Comparison of ENCODE assay signal across 8 cellular contexts in genomic region chr1:27724961-27725373, GRCh38. TPM values are rescaled to one million over a fixed set of nuclear protein-coding genes. Genes with fewer than 3 reads are reported as not detected.
DNase-seq lines count a peak whose midpoint lies in the region; ATAC-seq and TF ChIP-seq lines count a peak whose summit lies in the region.

No MANE protein-coding gene starts in this region.

- no peaks in the 10 kb centered on the region for H3K9me3 Mint-ChIP-seq in neural progenitor cell

- H3K27ac ChIP-seq in BLaER1 treated with 17β-estradiol and CSF1 and Interleukin-3, amounts not matched to agents 10 nM and 100 nM: peak overlapping the region; percentile 68 to 91 (median 77)
- H3K27ac ChIP-seq in SK-N-MC (peak overlapping the region; percentile 74), neural progenitor cell (peak overlapping the region; percentile 15)

- H3K4me3 ChIP-seq in BLaER1 treated with 17β-estradiol and CSF1 and Interleukin-3, amounts not matched to agents 10 nM and 100 nM: peak overlapping the region; percentile 36 to 98 (median 56)
- peak overlapping the region; percentile 60 for H3K4me3 ChIP-seq in SK-N-MC
- peak overlapping the region; percentile 48 for H3K4me3 ChIP-seq in epithelial cell of proximal tubule (ENCODE audit: low read depth, low read length)
- no peak overlapping the region for H3K4me3 ChIP-seq in neural progenitor cell

- H3K9ac ChIP-seq in BLaER1 treated with 17β-estradiol and CSF1 and Interleukin-3, amounts not matched to agents 10 nM and 100 nM: peak overlapping the region; percentile 66 to 80 (median 72)
- peak overlapping the region; percentile 46 for H3K9ac ChIP-seq in SK-N-MC (ENCODE audit: insufficient read length)
- no peak overlapping the region for H3K9ac ChIP-seq in neural progenitor cell

- peaks cover 32% of the 10 kb centered on the region for H3F3A ChIP-seq in neural progenitor cell (ENCODE audit: low read depth)

- peaks cover 10% of the 10 kb centered on the region for H3K36me3 Mint-ChIP-seq in neural progenitor cell

- H3K27me3 Mint-ChIP-seq in neural progenitor cell (ENCODE audit: insufficient read depth, low read depth): no peaks in the 10 kb centered on the region

- TF ChIP-seq CTCF in epithelial cell of proximal tubule (conservative IDR thresholded peaks at IDR 0.05; ENCODE audit: low read depth, low read length): no peak
- TF ChIP-seq CTCF in neural progenitor cell (IDR thresholded peaks at IDR 0.05): no peak

- H3K36me3 ChIP-seq in BLaER1 treated with 17β-estradiol and CSF1 and Interleukin-3, amounts not matched to agents 10 nM and 100 nM: peaks cover 7 to 23% (median 17%) of the 10 kb centered on the region in 11 experiments; a peak in 18 of 22 replicates
- H3K36me3 ChIP-seq in SK-N-MC (ENCODE audit: insufficient read depth, low read length) (peaks cover 4% of the 10 kb centered on the region; the same call in 1 of the 2 replicates), neural progenitor cell (no peaks in the 10 kb centered on the region)

- peaks cover 19 to 24% (median 20%) of the 10 kb centered on the region in 10 experiments for H3K4me1 ChIP-seq in BLaER1 treated with 17β-estradiol and CSF1 and Interleukin-3, amounts not matched to agents 10 nM and 100 nM
- H3K4me1 ChIP-seq in neural progenitor cell: peaks cover 15% of the 10 kb centered on the region

- H2AFZ ChIP-seq in neural progenitor cell (replicated peaks): peak overlapping the region; percentile 20

- H3K9me3 ChIP-seq in BLaER1 treated with 17β-estradiol and CSF1 and Interleukin-3, amounts not matched to agents 10 nM and 100 nM (replicated peaks in 1 of 11): no peaks in the 10 kb centered on the region
- H3K9me3 ChIP-seq in SK-N-MC (ENCODE audit: low read depth, low read length) (no peaks in the 10 kb centered on the region), neural progenitor cell (ENCODE audit: low read depth) (no peaks in the 10 kb centered on the region)

- H3K4me2 ChIP-seq in BLaER1 treated with 17β-estradiol and CSF1 and Interleukin-3, amounts not matched to agents 10 nM and 100 nM: peak overlapping the region; percentile 63 to 91 (median 82)
- peak overlapping the region; percentile 42 for H3K4me2 ChIP-seq in neural progenitor cell

- peak; percentile 89 for DNase-seq in HT-29 (ENCODE audit: low spot score)
- DNase-seq in SK-N-MC (ENCODE audit: low read depth, low spot score): no peak
- DNase-seq in epithelial cell of proximal tubule (ENCODE audit: low read depth): no peak
- DNase-seq in neural progenitor cell (ENCODE audit: low spot score): peak; percentile 41
- no peak for DNase-seq in effector CD8-positive, alpha-beta T cell (lab: John Stamatoyannopoulos, UW)
- no peak for DNase-seq in hepatic stellate cell (ENCODE audit: low spot score)

- H3K4me1 Mint-ChIP-seq in neural progenitor cell: peaks cover 25% of the 10 kb centered on the region

- no peaks in the 10 kb centered on the region for H4K20me1 ChIP-seq in BLaER1 treated with 17β-estradiol and CSF1 and Interleukin-3, amounts not matched to agents 10 nM and 100 nM
- H4K20me1 ChIP-seq in neural progenitor cell (ENCODE audit: low read depth): no peaks in the 10 kb centered on the region

- H3K79me2 ChIP-seq in neural progenitor cell (ENCODE audit: low read depth): peaks cover 10% of the 10 kb centered on the region

- peak overlapping the region; percentile 100 for H3K27ac Mint-ChIP-seq in neural progenitor cell

- peak overlapping the region; percentile 85 for H3K4me3 Mint-ChIP-seq in neural progenitor cell

- no peaks in the 10 kb centered on the region for H3K27me3 ChIP-seq in BLaER1 treated with 17β-estradiol and CSF1 and Interleukin-3, amounts not matched to agents 10 nM and 100 nM
- no peaks in the 10 kb centered on the region for H3K27me3 ChIP-seq in neural progenitor cell

- ATAC-seq in GM21576 (IDR thresholded peaks at IDR 0.05; ENCODE audit: unreplicated experiment): no peak

RNA-seq across cellular contexts. Expression of gene FAM76A, which starts 0.8 kb away (rescaled TPM):
- total RNA-seq in HT-29 (2014; rRNA removed; shearing (Covaris generic)): 7.4 and 7.5 TPM in 2 replicates
- total RNA-seq in epithelial cell of proximal tubule (4.6 and 11.4 TPM in 2 replicates), neural progenitor cell (ENCODE audit: low replicate concordance) (13.6 and 28.2 TPM in 2 replicates)

RNA-seq across cellular contexts. Expression of gene STX12, which starts 48.1 kb away (rescaled TPM):
- total RNA-seq in HT-29 (2014; rRNA removed; shearing (Covaris generic)): 16.3 and 18.7 TPM in 2 replicates
- total RNA-seq in epithelial cell of proximal tubule (21.7 and 31.5 TPM in 2 replicates), neural progenitor cell (ENCODE audit: low replicate concordance) (16.0 and 24.1 TPM in 2 replicates)

RNA-seq across cellular contexts. Expression of gene IFI6, which starts 53.0 kb away (rescaled TPM):
- total RNA-seq in HT-29 (2014; rRNA removed; shearing (Covaris generic)): 84.5 and 178 TPM in 2 replicates
- total RNA-seq in epithelial cell of proximal tubule: 6.4 and 28.3 TPM in 2 replicates
- 2.4 and 7.2 TPM in 2 replicates for total RNA-seq in neural progenitor cell (ENCODE audit: low replicate concordance)

Comparison
In these comparisons a context has a peak if more than half of its experiments do, and no peak if none do; other contexts are left out.
1. H3K27ac ChIP-seq: peak in every context shown above with its lines; median percentile 77 in BLaER1 treated with 17β-estradiol and CSF1 and Interleukin-3, amounts not matched to agents 10 nM and 100 nM; 74 in SK-N-MC; 15 in neural progenitor cell.
2. DNase-seq: peak in HT-29 (single experiment) and neural progenitor cell (single experiment); none in SK-N-MC (single experiment), epithelial cell of proximal tubule (single experiment), effector CD8-positive, alpha-beta T cell (single experiment) and hepatic stellate cell (single experiment).